8 cellular contexts compared by ENCODE assay signal in the genomic region with DNA sequence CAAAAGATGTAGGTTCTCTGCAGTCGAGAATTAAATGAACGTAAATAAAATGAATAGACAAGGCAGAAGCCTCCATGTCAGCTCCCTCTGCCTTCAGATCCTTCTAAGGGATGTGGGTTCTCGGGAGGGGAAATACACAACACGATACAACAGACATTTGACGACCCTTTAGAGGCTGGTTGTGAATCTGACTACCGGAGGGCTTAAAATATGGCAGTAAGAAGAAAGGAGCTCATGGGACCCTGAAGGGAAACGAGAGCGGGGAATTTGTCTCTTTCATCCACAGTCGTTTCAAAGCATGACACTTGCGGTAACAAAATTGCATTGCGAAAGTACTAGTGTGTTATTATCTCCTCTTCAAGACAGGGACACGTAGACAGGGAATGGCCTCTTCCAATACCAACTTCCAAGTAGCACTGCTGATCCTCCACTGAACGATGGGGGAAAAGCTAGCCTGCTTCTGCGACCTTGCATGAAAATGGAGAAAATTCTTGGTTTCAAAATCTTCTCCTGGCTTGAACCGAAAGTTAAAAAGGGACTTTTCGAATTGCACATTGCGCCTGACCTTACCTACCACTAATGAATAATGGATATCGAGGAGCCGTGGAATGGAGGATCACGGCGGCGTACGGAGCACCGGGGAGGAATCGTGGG. TPM values are rescaled to one million over a fixed set of nuclear protein-coding genes. Genes with fewer than 3 reads are reported as not detected.
A peak's percentile ranks its signal among the peaks of the same experiment; 100 is the strongest.
DNase-seq lines count a peak whose midpoint lies in the region; ATAC-seq and TF ChIP-seq lines count a peak whose summit lies in the region.

No MANE protein-coding gene starts in this region.

- no peak for TF ChIP-seq CTCF in Panc1 (IDR thresholded peaks at IDR 0.05)
- no peak for TF ChIP-seq CTCF in GM13977 (IDR thresholded peaks at IDR 0.05; ENCODE audit: extremely low read depth, insufficient read depth, missing control alignments)

- peaks cover 0 to 11% (median 0%) of the 10 kb centered on the region in 5 donors for H3K27me3 Mint-ChIP-seq in naive thymus-derived CD8-positive, alpha-beta T cell

- POLR2A ChIA-PET in Panc1 (lab: Charles Lee) = interaction anchor here (0.5 to 0.7 kb wide), 4 partner anchors 12 to 317 kb away, joined by 3 to 12 read pairs (median 5); no protein-coding TSS in a partner anchor
- POLR2A ChIA-PET in naive thymus-derived CD8-positive, alpha-beta T cell (lab: Charles Lee) = interaction anchor here (0.5 to 5.7 kb wide), 49 partner anchors 8 to 1229 kb away, joined by 3 to 166 read pairs (median 8); no protein-coding TSS in a partner anchor

- peaks cover 60% of the 10 kb centered on the region for H3K27me3 ChIP-seq in ACC112 (ENCODE audit: insufficient read depth, low read length)
- H3K27me3 ChIP-seq in Panc1 (ENCODE audit: control insufficient read depth, insufficient read depth, low read length) = peaks cover 23% of the 10 kb centered on the region

- no peaks in the 10 kb centered on the region for H3K9me3 ChIP-seq in Panc1 (ENCODE audit: control insufficient read depth, insufficient read depth, low read depth, low read length)

- H2AFZ ChIP-seq in ACC112 (ENCODE audit: low read length, unreplicated experiment) = peak overlapping the region; percentile 61

- H3K27ac ChIP-seq in ACC112 (ENCODE audit: low read depth, low read length) (no peak overlapping the region), Panc1 (ENCODE audit: low read length) (peak overlapping the region; percentile 17; the same call in 1 of the 2 replicates)

- BruUV-seq in Panc1 (replicated peaks; lab: Mats Ljungman, UMichigan) = no TSS peak

- ATAC-seq in GM18517 (IDR thresholded peaks at IDR 0.05; ENCODE audit: unreplicated experiment) (peak; percentile 14), Panc1 (no peak)
- ATAC-seq in naive thymus-derived CD8-positive, alpha-beta T cell = no peak

- intact Hi-C loops in Panc1 (cut with micrococcal nuclease; ENCODE audit: unreplicated experiment) = loop anchor here (5.0 kb wide), 1 partner anchor 415 kb away; no protein-coding TSS in a partner anchor

- H3K4me1 Mint-ChIP-seq in naive thymus-derived CD8-positive, alpha-beta T cell = peaks cover 30 to 46% (median 38%) of the 10 kb centered on the region in 4 donors

- in situ Hi-C loops in Panc1 (cut with HindIII; ENCODE audit: low pct_unique_long_range_greater_than_20kb, low sequenced_read_pairs) (no loop called here), GM13977 (cut with MboI; ENCODE audit: low pct_unique_long_range_greater_than_20kb, low sequenced_read_pairs, unreplicated experiment) (no loop called here)

- peaks cover 15% of the 10 kb centered on the region for H3K79me2 ChIP-seq in ACC112 (ENCODE audit: control insufficient read depth, insufficient read depth, low read length, unreplicated experiment)

- no peaks in the 10 kb centered on the region for H3K4me1 ChIP-seq in ACC112 (ENCODE audit: control insufficient read depth, insufficient read depth, low read length, unreplicated experiment)
- peaks cover 24% of the 10 kb centered on the region for H3K4me1 ChIP-seq in Panc1 (ENCODE audit: control insufficient read depth, insufficient read depth, low read length)

- H3K4me3 ChIP-seq in ACC112 (ENCODE audit: low read depth, low read length) = peak overlapping the region; percentile 82
- H3K4me3 ChIP-seq in Panc1 (ENCODE audit: low read depth in 2 of 2, low read length in 2 of 2) = peak overlapping the region; percentile 70 to 71

- H3K36me3 ChIP-seq in ACC112 (ENCODE audit: insufficient read depth, low read length) = no peaks in the 10 kb centered on the region
- H3K36me3 ChIP-seq in Panc1 (ENCODE audit: control insufficient read depth, insufficient read depth, low read length) = no peaks in the 10 kb centered on the region

- H3K27ac Mint-ChIP-seq in naive thymus-derived CD8-positive, alpha-beta T cell = peak overlapping the region; percentile 92 to 99 (median 95)

- H3K36me3 Mint-ChIP-seq in naive thymus-derived CD8-positive, alpha-beta T cell = peaks cover 0 to 8% (median 0%) of the 10 kb centered on the region in 3 donors

- CTCF ChIA-PET in Panc1 (lab: Charles Lee) = interaction anchor here (0.6 kb wide), 2 partner anchors 249 to 438 kb away, joined by 3 read pairs; no protein-coding TSS in a partner anchor

- H3K4me3 Mint-ChIP-seq in naive thymus-derived CD8-positive, alpha-beta T cell = peak overlapping the region; percentile 93 to 100 (median 97)

- H3K9me3 Mint-ChIP-seq in naive thymus-derived CD8-positive, alpha-beta T cell = no peaks in the 10 kb centered on the region

- no peak for DNase-seq in Panc1 (ENCODE audit: low read depth, low spot score)
- DNase-seq in effector CD8-positive, alpha-beta T cell (lab: John Stamatoyannopoulos, UW) = peak; percentile 12
- peak in 5 of 10 donors; percentile 6 to 62 (median 27) for DNase-seq in naive thymus-derived CD8-positive, alpha-beta T cell
- no peak for DNase-seq in islet precursor cell
- DNase-seq in HPDE6-E6E7 (ENCODE audit: extremely low spot score) = no peak
- DNase-seq in GM13977 (ENCODE audit: low spot score) = no peak

RNA-seq across cellular contexts. Expression of a gene that starts 1.2 kb away (rescaled TPM):
- 10.1 TPM for total RNA-seq in Panc1 (2021; ENCODE audit: unreplicated experiment)
- polyA plus RNA-seq in Panc1 (2012; ENCODE audit: insufficient read length) = 2.0 TPM
- 100 to 1,000 TPM; 113 to 116 TPM for total RNA-seq in naive thymus-derived CD8-positive, alpha-beta T cell
- polyA plus RNA-seq in naive thymus-derived CD8-positive, alpha-beta T cell = 1 to 10 TPM; 4.9 to 8.6 (median 5.8) TPM

Comparison
In these comparisons a context has a peak if more than half of its experiments do, and no peak if none do; other contexts are left out.
1. RNA of a gene that starts 1.2 kb away (total RNA-seq): 113 to 116 TPM in naive thymus-derived CD8-positive, alpha-beta T cell; 10.1 TPM in Panc1 (single experiment); every median in the first group is over 10 times any median in the second.